Comparison of ENCODE assay signal across 19 cellular contexts in genomic region chr16:32676065-32676464, GRCh38. TPM values are rescaled to one million over a fixed set of nuclear protein-coding genes. Genes with fewer than 3 reads are reported as not detected.
"Had no signal": no experiment of that assay in that cellular context is flagged by ENCODE, and none has a peak within 500 bp of the region (broad histone marks: within the 10 kb centered on the region; RNA-seq: fewer than 3 reads in every experiment).

A gene with protein sequence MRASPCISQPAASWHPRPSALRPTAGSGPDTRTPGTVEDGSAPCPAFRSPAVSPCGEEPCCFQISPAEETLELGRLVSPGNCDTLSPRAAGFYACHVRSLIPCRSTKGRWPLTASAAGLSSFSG (minus strand): TSS chr16:32676165. CDS start chr16:32676097, 68 bp downstream.

RNA-seq across cellular contexts. Expression of the gene that starts here (rescaled TPM):
- total RNA-seq: activated naive CD4-positive, alpha-beta T cell treated with anti-CD3 and anti-CD28 coated beads for 36 hours; activated naive CD4-positive, alpha-beta T cell treated with anti-CD3 and anti-CD28 coated beads, Interleukin-2, amount 50 U/mL, for 72 hours; activated naive CD8-positive, alpha-beta T cell treated with anti-CD3 and anti-CD28 coated beads for 36 hours; activated naive CD8-positive, alpha-beta T cell treated with anti-CD3 and anti-CD28 coated beads, Interleukin-2, amount 10 ng/mL, durations not matched to agents 7 days and 5 days; activated T-cell treated with anti-CD3 and anti-CD28 coated beads, Interleukin-2, amount 50 U/mL, for 4 hours; activated T-cell treated with anti-CD3 and anti-CD28 coated beads, Interleukin-2, amount 50 U/mL, for 72 hours; activated T-helper 1 cell treated with anti-CD3 and anti-CD28 coated beads, Interleukin-12 subunit alpha, Interleukin-12 subunit beta, Interleukin-2, Interleukin-4 antibody, amounts not matched to agents 30 ng/mL and 10 ng/mL and 1 ng/mL, durations not matched to agents 14 hours and 24 hours and 36 hours; activated T-helper 17 cell treated with anti-CD3 and anti-CD28 coated beads, Interleukin-2, amount 50 U/mL, for 72 hours; activated T-helper 2 cell treated with anti-CD3 and anti-CD28 coated beads, Interferon-gamma antibody, Interleukin-2, Interleukin-4, amounts not matched to agents 10 μg/mL and 5 μg/mL and 100 μg/mL, durations not matched to agents 14 hours and 24 hours and 36 hours; aorta; ascending aorta; astrocyte; body of pancreas; bronchial epithelial cell; cardiac muscle cell; cardiac septum; cerebellum; chondrocyte had no signal
- polyA plus RNA-seq: adrenal gland, cardiac muscle cell had no signal
